Comparison of ENCODE assay signal across 18 cellular contexts in the genomic region with DNA sequence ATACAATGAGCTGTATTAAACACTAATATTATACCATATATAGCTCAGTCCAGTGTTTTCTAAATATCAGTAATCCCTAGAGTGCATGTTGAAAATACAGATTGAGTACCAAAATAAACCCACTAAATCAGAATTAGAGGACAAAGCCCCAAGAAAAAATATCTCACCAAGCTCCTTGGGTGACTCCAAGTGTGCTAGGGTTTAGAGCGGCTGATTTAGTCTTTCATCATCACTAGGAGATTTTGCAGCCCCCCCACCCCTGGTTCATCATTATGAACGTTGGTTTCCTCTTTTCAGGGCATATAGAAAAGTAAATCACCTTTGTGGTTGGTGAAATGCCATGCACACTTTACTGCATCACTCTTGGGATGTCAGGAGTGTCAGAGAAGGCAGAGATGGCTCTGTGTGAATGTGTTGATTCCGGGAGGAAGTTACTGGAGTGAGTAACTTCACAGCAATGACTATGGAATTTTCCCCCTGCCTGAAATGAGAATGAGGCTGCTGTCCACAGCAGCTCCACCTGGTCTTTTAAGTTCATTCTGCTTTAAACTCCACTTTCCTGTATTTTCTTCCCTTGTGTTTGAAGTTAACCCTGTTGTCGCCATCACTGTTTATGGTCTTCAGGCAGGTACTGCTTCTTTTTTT. TPM values are rescaled to one million over a fixed set of nuclear protein-coding genes. Genes with fewer than 3 reads are reported as not detected.
DNase-seq lines count a peak whose midpoint lies in the region; ATAC-seq and TF ChIP-seq lines count a peak whose summit lies in the region.
"Had no signal": no experiment of that assay in that cellular context is flagged by ENCODE, and none has a peak within 500 bp of the region (broad histone marks: within the 10 kb centered on the region; RNA-seq: fewer than 3 reads in every experiment).

No MANE protein-coding gene starts in this region.

- intact Hi-C loops in colonic mucosa (cut with DNase I) (no loop called here), adrenal gland (cut with DNase I) (no loop called here)

- TF ChIP-seq POLR2A in adrenal gland (IDR thresholded peaks at IDR 0.05), result no peak

- no peak overlapping the region for H3K9ac ChIP-seq in adipocyte (ENCODE audit: low read length)
- H3K9ac ChIP-seq in colonic mucosa (ENCODE audit: low read depth in 2 of 2, low read length in 2 of 2), result no peak overlapping the region

- DNase-seq in ACHN (peak; percentile 67), HS-27A (ENCODE audit: low read depth) (peak; percentile 5), adipocyte (ENCODE audit: low read depth) (peak; percentile 42), hepatic stellate cell (ENCODE audit: low spot score) (peak; percentile 47), NCI-H1092 (lab: John Stamatoyannopoulos, UW) (no peak), colonic mucosa (no peak), adrenal gland (no peak)
- DNase-seq: activated CD8-positive, alpha-beta memory T cell treated with anti-CD3 and anti-CD28 coated beads, Interleukin-2, amount 10 ng/mL, durations not matched to agents 7 days and 5 days; DND-41; dorsolateral prefrontal cortex; head of caudate nucleus; NCI-H774; ovary; upper lobe of right lung had no signal

- H3K27ac ChIP-seq in colonic mucosa (no peak overlapping the region), adrenal gland (no peak overlapping the region)
- H3K27ac ChIP-seq: dorsolateral prefrontal cortex, ovary, upper lobe of right lung, VCaP had no signal

- H3K4me1 ChIP-seq in adipocyte (ENCODE audit: control insufficient read depth, insufficient read depth, low read length) (peaks cover 6% of the 10 kb centered on the region), colonic mucosa (no peaks in the 10 kb centered on the region), adrenal gland (replicated peaks in 1 of 2) (no peaks in the 10 kb centered on the region)
- H3K4me1 ChIP-seq: upper lobe of right lung had no signal

- peaks cover 5% of the 10 kb centered on the region for H3K36me3 ChIP-seq in adipocyte (ENCODE audit: control insufficient read depth, insufficient read depth, low read length, severe bottlenecking)
- no peaks in the 10 kb centered on the region for H3K36me3 ChIP-seq in colonic mucosa
- H3K36me3 ChIP-seq in adrenal gland (replicated peaks in 1 of 2), result peaks cover 0 to 3% of the 10 kb centered on the region in 2 donors
- H3K36me3 ChIP-seq: ovary had no signal

- 87 to 91% (median 89%) methylated on average over 4 of the region's 4 CpGs for WGBS in adrenal gland, 4 donors

- ATAC-seq in HG03354 (IDR thresholded peaks at IDR 0.05; ENCODE audit: poor library complexity, severe bottlenecking, unreplicated experiment), result no peak
- ATAC-seq: activated CD8-positive, alpha-beta memory T cell treated with anti-CD3 and anti-CD28 coated beads, Interleukin-2, amount 10 ng/mL, durations not matched to agents 7 days and 5 days; activated naive CD4-positive, alpha-beta T cell treated with anti-CD3 and anti-CD28 coated beads, Interleukin-2, amount 50 U/mL, for 72 hours; upper lobe of right lung had no signal

- no peak overlapping the region for H3K4me3 ChIP-seq in adipocyte (ENCODE audit: low read length)
- H3K4me3 ChIP-seq in colonic mucosa, result no peak overlapping the region
- no peak overlapping the region for H3K4me3 ChIP-seq in adrenal gland
- H3K4me3 ChIP-seq: dorsolateral prefrontal cortex, lung, ovary, upper lobe of right lung had no signal

- H3K9me3 ChIP-seq in adipocyte (ENCODE audit: control insufficient read depth, low read length) (no peaks in the 10 kb centered on the region), colonic mucosa (no peaks in the 10 kb centered on the region), adrenal gland (replicated peaks in 1 of 3) (no peaks in the 10 kb centered on the region)
- H3K9me3 ChIP-seq: ovary, upper lobe of right lung had no signal

- in situ Hi-C loops in ACHN (cut with HindIII; ENCODE audit: low pct_ligation_motif_present, low pct_unique_long_range_greater_than_20kb, low sequenced_read_pairs), result no loop called here

- H3K27me3 ChIP-seq in adipocyte (replicated peaks; ENCODE audit: control insufficient read depth, insufficient read depth, low read length) (no peaks in the 10 kb centered on the region), colonic mucosa (no peaks in the 10 kb centered on the region), adrenal gland (no peaks in the 10 kb centered on the region)
- H3K27me3 ChIP-seq: dorsolateral prefrontal cortex, ovary, upper lobe of right lung had no signal

- TF ChIP-seq CTCF in colonic mucosa (IDR thresholded peaks at IDR 0.05) (no peak), adrenal gland (IDR thresholded peaks at IDR 0.05) (no peak)

RNA-seq across cellular contexts. Expression of gene ANAPC4, which starts 25.2 kb away (rescaled TPM):
- 10 to 100 TPM; 19.1 to 24.8 TPM for total RNA-seq in colonic mucosa
- 10 to 100 TPM; 14.0 to 83.0 (median 32.9) TPM for total RNA-seq in adrenal gland
- 10 to 100 TPM; 19.7 to 95.4 (median 48.6) TPM for polyA plus RNA-seq in adrenal gland

RNA-seq across cellular contexts. Expression of gene ZCCHC4, which starts 39.3 kb away (rescaled TPM):
- total RNA-seq in colonic mucosa (1 to 10 TPM; 7.4 to 7.9 TPM), adrenal gland (10 to 100 TPM in 4 of 8 donors, 1 to 10 TPM in 4; 4.8 to 14.5 (median 10.5) TPM)
- polyA plus RNA-seq in adrenal gland, result 10 to 100 TPM in 1 of 3 donors, 1 to 10 TPM in 2; 6.8 to 10.9 (median 8.4) TPM

Comparison
In these comparisons a context has a peak if more than half of its experiments do, and no peak if none do; other contexts are left out.
1. DNase-seq: peak in ACHN (single experiment), HS-27A (single experiment), adipocyte (single experiment) and hepatic stellate cell (single experiment); none in NCI-H1092 (single experiment), colonic mucosa (single experiment) and adrenal gland (0 of 7).